ENCODE assay signal across 16 cellular contexts in genomic region chr14:50790568-50790967, GRCh38. TPM values are rescaled to one million over a fixed set of nuclear protein-coding genes. Genes with fewer than 3 reads are reported as not detected.
DNase-seq lines count a peak whose midpoint lies in the region; ATAC-seq, FAIRE-seq and TF ChIP-seq lines count a peak whose summit lies in the region.
"Had no signal": no experiment of that assay in that cellular context is flagged by ENCODE, and none has a peak within 500 bp of the region (broad histone marks: within the 10 kb centered on the region; RNA-seq: fewer than 3 reads in every experiment).

No MANE protein-coding gene starts in this region.

- peaks cover 73 to 76% of the 10 kb centered on the region in 2 donors for H3K4me1 Mint-ChIP-seq in natural killer cell
- peaks cover 56 to 61% of the 10 kb centered on the region in 2 donors for H3K4me1 Mint-ChIP-seq in natural killer cell treated with Interleukin-12 subunit alpha and Interleukin-12 subunit beta and Interleukin-15 and Interleukin-18, amount 100 ng/mL, for 72 hours (ENCODE audit: low read depth in 2 of 2)

- no peaks in the 10 kb centered on the region for H3K9me3 Mint-ChIP-seq in natural killer cell
- no peaks in the 10 kb centered on the region for H3K9me3 Mint-ChIP-seq in natural killer cell treated with Interleukin-12 subunit alpha and Interleukin-12 subunit beta and Interleukin-15 and Interleukin-18, amount 100 ng/mL, for 72 hours
- H3K9me3 Mint-ChIP-seq: mesothelial cell of epicardium, type B pancreatic cell had no signal

- H3K4me1 ChIP-seq in right atrium auricular region: peaks cover 0 to 53% of the 10 kb centered on the region in 2 donors
- H3K4me1 ChIP-seq in pancreas: peaks cover 0 to 4% (median 0%) of the 10 kb centered on the region in 3 donors

- H3K36me3 Mint-ChIP-seq in natural killer cell: no peaks in the 10 kb centered on the region
- peaks cover 10% of the 10 kb centered on the region for H3K36me3 Mint-ChIP-seq in natural killer cell treated with Interleukin-12 subunit alpha and Interleukin-12 subunit beta and Interleukin-15 and Interleukin-18, amount 100 ng/mL, for 72 hours

- H3F3A ChIP-seq in SU-DHL-6 (ENCODE audit: insufficient read depth): peaks cover 69% of the 10 kb centered on the region

- 0 out of 2 replicates have a peak, but pooled peaks cover 4% of the 10 kb centered on the region for H3K36me3 ChIP-seq in SU-DHL-6 (ENCODE audit: low read length)
- no peaks in the 10 kb centered on the region for H3K36me3 ChIP-seq in right atrium auricular region
- H3K36me3 ChIP-seq in pancreas: no peaks in the 10 kb centered on the region

- H3K27ac ChIP-seq in SU-DHL-6 (ENCODE audit: low read depth, low read length): peak overlapping the region; percentile 97
- H3K27ac ChIP-seq in right atrium auricular region: peak overlapping the region; percentile 80 to 84
- no peak overlapping the region for H3K27ac ChIP-seq in pancreas

- H3K9ac ChIP-seq in SU-DHL-6 (ENCODE audit: low read length): peak overlapping the region; percentile 60

- no peaks in the 10 kb centered on the region for H3K9me3 ChIP-seq in SU-DHL-6 (ENCODE audit: insufficient read depth, low read length)
- H3K9me3 ChIP-seq in right atrium auricular region: no peaks in the 10 kb centered on the region
- no peaks in the 10 kb centered on the region for H3K9me3 ChIP-seq in pancreas

- TF ChIP-seq CTCF in natural killer cell (IDR thresholded peaks at IDR 0.05) (no peak), SU-DHL-6 (IDR thresholded peaks at IDR 0.05; ENCODE audit: insufficient read depth, low read length, poor library complexity, severe bottlenecking) (no peak), right atrium auricular region (IDR thresholded peaks at IDR 0.05) (no peak), pancreas (IDR thresholded peaks at IDR 0.05) (no peak)

- peaks cover 60% of the 10 kb centered on the region for H3K79me2 ChIP-seq in SU-DHL-6 (ENCODE audit: insufficient read depth, low read length)

- DNase-seq in natural killer cell: no peak
- no peak for DNase-seq in natural killer cell treated with Interleukin-12 subunit alpha and Interleukin-12 subunit beta and Interleukin-15 and Interleukin-18, amount 100 ng/mL, for 72 hours (ENCODE audit: low spot score)
- DNase-seq in right atrium auricular region (ENCODE audit: low spot score): no peak
- DNase-seq in NCI-H2171 (lab: John Stamatoyannopoulos, UW): no peak
- no peak for DNase-seq in pancreas
- DNase-seq: amygdala, EL, NCI-H1694, NCI-H526 treated with DMSO at 0.1 percent for 48 hours, posterior cingulate gyrus, SHP77 had no signal

- intact Hi-C loops in natural killer cell (cut with micrococcal nuclease): no loop called here
- intact Hi-C loops in pancreas (cut with DNase I): no loop called here

- no peaks in the 10 kb centered on the region for H3K27me3 Mint-ChIP-seq in natural killer cell (ENCODE audit: low read depth in 2 of 2)
- no peaks in the 10 kb centered on the region for H3K27me3 Mint-ChIP-seq in natural killer cell treated with Interleukin-12 subunit alpha and Interleukin-12 subunit beta and Interleukin-15 and Interleukin-18, amount 100 ng/mL, for 72 hours
- H3K27me3 Mint-ChIP-seq: type B pancreatic cell had no signal

- H3K27ac Mint-ChIP-seq in natural killer cell: peak overlapping the region; percentile 27 to 83
- H3K27ac Mint-ChIP-seq in natural killer cell treated with Interleukin-12 subunit alpha and Interleukin-12 subunit beta and Interleukin-15 and Interleukin-18, amount 100 ng/mL, for 72 hours: no peak overlapping the region
- H3K27ac Mint-ChIP-seq: mesothelial cell of epicardium, type B pancreatic cell had no signal

- ATAC-seq in natural killer cell (no peak), GM19023 (IDR thresholded peaks at IDR 0.05; ENCODE audit: unreplicated experiment) (no peak), HG02610 (IDR thresholded peaks at IDR 0.05; ENCODE audit: unreplicated experiment) (no peak), pancreas (no peak)
- no peak for ATAC-seq in natural killer cell treated with Interleukin-12 subunit alpha and Interleukin-12 subunit beta and Interleukin-15 and Interleukin-18, amount 100 ng/mL, for 72 hours

- no peak for FAIRE-seq in pancreas (lab: Jason Lieb, UNC)

- no peaks in the 10 kb centered on the region for H3K9me2 ChIP-seq in SU-DHL-6 (replicated peaks; ENCODE audit: insufficient read depth, low read length)

- H3K4me3 ChIP-seq in SU-DHL-6 (ENCODE audit: insufficient read depth, low read length, poor library complexity, severe bottlenecking) (peak overlapping the region; percentile 46), right atrium auricular region (peak overlapping the region in 1 of 2 donors; percentile 48), pancreas (no peak overlapping the region)

- H2AFZ ChIP-seq in SU-DHL-6 (ENCODE audit: low read depth, low read length, severe bottlenecking): no peak overlapping the region

- H3K4me3 Mint-ChIP-seq in natural killer cell: no peak overlapping the region
- H3K4me3 Mint-ChIP-seq in natural killer cell treated with Interleukin-12 subunit alpha and Interleukin-12 subunit beta and Interleukin-15 and Interleukin-18, amount 100 ng/mL, for 72 hours: no peak overlapping the region
- H3K4me3 Mint-ChIP-seq: mesothelial cell of epicardium, type B pancreatic cell had no signal

- H4K20me1 ChIP-seq in SU-DHL-6 (ENCODE audit: low read depth, low read length): no peaks in the 10 kb centered on the region

- H3K4me2 ChIP-seq in SU-DHL-6 (ENCODE audit: low read depth, low read length, poor library complexity, severe bottlenecking): peak overlapping the region; percentile 98

- H3K27me3 ChIP-seq in SU-DHL-6 (ENCODE audit: low read length) (no peaks in the 10 kb centered on the region), right atrium auricular region (no peaks in the 10 kb centered on the region), pancreas (no peaks in the 10 kb centered on the region)

- 72 to 78% methylated on average over 3 of the region's 3 CpGs for WGBS in pancreas, 2 donors

RNA-seq across cellular contexts. Expression of gene NIN, which starts 40.4 kb away (rescaled TPM):
- total RNA-seq in natural killer cell (100 to 1,000 TPM in 2 of 3 donors, 10 to 100 TPM in 1; 90.8 to 127 (median 118) TPM), right atrium auricular region (10 to 100 TPM; 30.1 to 49.7 TPM), pancreas (10 to 100 TPM in 2 of 6 donors, 1 to 10 TPM in 4; 7.1 to 17.9 (median 8.6) TPM)
- 10 to 100 TPM; 52.0 to 74.5 TPM for total RNA-seq in natural killer cell treated with Interleukin-12 subunit alpha and Interleukin-12 subunit beta and Interleukin-15 and Interleukin-18, amount 100 ng/mL, for 72 hours
- polyA plus RNA-seq in pancreas: 1 to 10 TPM; 3.1 to 3.7 TPM

Comparison
In these comparisons a context has a peak if more than half of its experiments do, and no peak if none do; other contexts are left out.
1. H3K27ac Mint-ChIP-seq: peak in natural killer cell (2 of 2); none in natural killer cell treated with Interleukin-12 subunit alpha and Interleukin-12 subunit beta and Interleukin-15 and Interleukin-18, amount 100 ng/mL, for 72 hours (0 of 2).
2. H3K27ac ChIP-seq: peak in SU-DHL-6 (single experiment) and right atrium auricular region (2 of 2); none in pancreas (0 of 4).